In genomic region chr2:28431741-28432140, GRCh38 we compare ENCODE assay signal across 25 cellular contexts.
"Had no signal": no experiment of that assay in that cellular context is flagged by ENCODE, and none has a peak within 500 bp of the region (broad histone marks: within the 10 kb centered on the region; RNA-seq: fewer than 3 reads in every experiment).

No MANE protein-coding gene starts in this region.

- H3K27me3 Mint-ChIP-seq: activated CD4-positive, alpha-beta T cell treated with anti-CD3 and anti-CD28 coated beads, Interleukin-2, amount 10 ng/mL, durations not matched to agents 24 days and 14 days; activated naive CD8-positive, alpha-beta T cell treated with anti-CD3 and anti-CD28 coated beads for 36 hours had no signal

- DNase-seq: activated CD4-positive, alpha-beta T cell treated with anti-CD3 and anti-CD28 coated beads, Interleukin-2, amount 10 ng/mL, durations not matched to agents 24 days and 14 days; activated CD4-positive, alpha-beta T cell treated with anti-CD3 and anti-CD28 coated beads, Interleukin-2, amount 50 U/mL, for 48 hours; activated gamma-delta T cell treated with Interleukin-2 at 50 U/mL for 16 hours; activated naive CD4-positive, alpha-beta T cell treated with anti-CD3 and anti-CD28 coated beads, Interleukin-2, amount 10 ng/mL, durations not matched to agents 7 days and 5 days; activated naive CD8-positive, alpha-beta T cell treated with anti-CD3 and anti-CD28 coated beads for 36 hours; activated T-cell treated with anti-CD3 and anti-CD28 coated beads, Interleukin-2, amount 50 U/mL, for 4 hours; cerebellar nuclear complex; Karpas-422; MM.1S; NCI-H1105; NCI-H1436; NCI-H1694 treated with DMSO at 0.1 percent for 48 hours; NCI-H2029 treated with DMSO at 0.1 percent for 48 hours; NCI-H446; NCI-H524; Right ventricle myocardium superior; SJCRH30; SK-N-SH; T-helper 1 cell had no signal

- H3K4me1 Mint-ChIP-seq: brain had no signal

- H3K4me3 ChIP-seq: cardiac muscle cell, K562, Peyer's patch, SJCRH30 had no signal

- H3K9me3 ChIP-seq: Peyer's patch, SJCRH30, SK-N-SH had no signal

- H3K4me3 Mint-ChIP-seq: activated CD4-positive, alpha-beta T cell treated with anti-CD3 and anti-CD28 coated beads, Interleukin-2, amount 10 ng/mL, durations not matched to agents 24 days and 14 days; activated naive CD4-positive, alpha-beta T cell treated with anti-CD3 and anti-CD28 coated beads, Interleukin-2, amount 10 ng/mL, durations not matched to agents 7 days and 5 days; activated naive CD8-positive, alpha-beta T cell treated with anti-CD3 and anti-CD28 coated beads for 36 hours; activated T-cell treated with anti-CD3 and anti-CD28 coated beads, Interleukin-2, amount 50 U/mL, for 4 hours; brain had no signal

- H3K9me3 Mint-ChIP-seq: activated T-cell treated with anti-CD3 and anti-CD28 coated beads, Interleukin-2, amount 50 U/mL, for 4 hours had no signal

- H3K27me3 ChIP-seq: cardiac muscle cell, Peyer's patch, SJCRH30 had no signal

- H3K9ac ChIP-seq: SK-N-SH had no signal

- H3K4me2 ChIP-seq: SK-N-SH had no signal

- ATAC-seq: activated CD4-positive, CD25-positive, alpha-beta regulatory T cell treated with anti-CD3 and anti-CD28 coated beads, Interleukin-2, amount 50 U/mL, for 24 hours; activated T-cell treated with anti-CD3 and anti-CD28 coated beads, Interleukin-2, amount 50 U/mL, for 4 hours; K562 had no signal

- H3K27ac ChIP-seq: cardiac muscle cell, Peyer's patch, SJCRH30 had no signal

- H3K27ac Mint-ChIP-seq: activated naive CD8-positive, alpha-beta T cell treated with anti-CD3 and anti-CD28 coated beads for 36 hours; activated T-helper 2 cell treated with anti-CD3 and anti-CD28 coated beads, Interferon-gamma antibody, Interleukin-2, Interleukin-4, amounts not matched to agents 10 μg/mL and 5 μg/mL and 100 μg/mL, durations not matched to agents 14 hours and 24 hours and 36 hours; brain had no signal

- H3K36me3 Mint-ChIP-seq: activated naive CD4-positive, alpha-beta T cell treated with anti-CD3 and anti-CD28 coated beads, Interleukin-2, amount 10 ng/mL, durations not matched to agents 7 days and 5 days; activated naive CD8-positive, alpha-beta T cell treated with anti-CD3 and anti-CD28 coated beads for 36 hours; brain had no signal

- H3K36me3 ChIP-seq: cardiac muscle cell, Peyer's patch, SJCRH30 had no signal
